In the genomic region with DNA sequence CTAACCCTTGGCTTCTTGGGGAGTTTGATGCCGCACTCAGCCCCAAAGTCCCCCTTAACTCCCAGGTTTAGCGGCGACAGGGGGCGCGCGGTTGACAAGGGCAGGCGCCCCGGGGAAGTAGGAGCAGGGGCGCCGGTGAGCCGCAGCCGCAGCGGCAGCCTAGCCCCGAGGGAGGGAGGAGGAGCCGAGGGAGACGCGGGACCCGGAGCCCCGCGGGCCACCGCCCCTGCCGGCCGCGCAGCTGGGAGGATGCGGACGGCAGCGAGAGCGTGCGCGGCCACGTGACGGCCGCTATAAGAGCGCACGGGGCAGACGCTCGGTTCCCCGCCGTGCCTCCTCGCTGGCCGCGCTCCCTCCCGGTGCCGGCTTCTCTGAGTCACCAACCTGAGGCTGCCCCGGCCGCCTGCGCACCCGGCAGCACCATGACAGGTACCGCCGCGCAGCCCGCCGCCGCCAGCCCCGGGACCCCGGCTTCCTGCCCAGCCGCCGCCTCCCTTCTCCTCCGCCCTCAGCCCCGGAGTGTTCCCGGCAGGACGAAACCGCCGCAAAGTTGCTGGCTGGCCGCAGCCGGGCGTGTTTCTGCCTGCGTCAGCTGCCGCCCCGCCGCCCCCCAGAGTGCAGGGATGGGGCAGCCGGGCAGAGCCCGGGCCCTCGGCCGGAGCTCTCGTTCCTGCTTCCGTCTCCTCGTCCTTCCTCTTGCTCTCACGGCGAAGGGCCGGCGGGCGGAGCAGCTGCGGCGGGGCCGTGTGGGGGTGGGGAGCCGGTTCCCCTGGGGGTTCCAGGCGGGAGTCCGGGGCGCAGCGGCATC, we compare ENCODE assay signal across 8 cellular contexts. TPM values are rescaled to one million over a fixed set of nuclear protein-coding genes. Genes with fewer than 3 reads are reported as not detected.
DNase-seq lines count a peak whose midpoint lies in the region; ATAC-seq and TF ChIP-seq lines count a peak whose summit lies in the region.

A gene (plus strand): TSS at position 322 of the 808 bp plus-strand sequence. CDS start 101 bp downstream, at position 423.

- peak within 1 kb of the TSS; percentile 76 for H3K4me3 Mint-ChIP-seq in activated CD4-positive, alpha-beta T cell treated with anti-CD3 and anti-CD28 coated beads for 36 hours

- peaks cover 20% of the 10 kb centered on the region for H3K4me1 Mint-ChIP-seq in activated CD4-positive, alpha-beta T cell treated with anti-CD3 and anti-CD28 coated beads for 36 hours

- peak within 1 kb of the TSS; percentile 39 for H3K27ac ChIP-seq in cingulate gyrus (ENCODE audit: low read depth, low read length)

- ATAC-seq in HG03064 (IDR thresholded peaks at IDR 0.05; ENCODE audit: low read depth, unreplicated experiment), result peak; percentile 78
- ATAC-seq in activated CD4-positive, alpha-beta T cell treated with anti-CD3 and anti-CD28 coated beads for 36 hours, result peak; percentile 91

- CTCF ChIA-PET in AG04449 (lab: Yijun Ruan, JAX), result interaction anchor here (1.0 to 3.1 kb wide), 7 partner anchors 8 to 342 kb away, joined by 3 to 25 read pairs (median 4); a partner anchor contains a TSS
- CTCF ChIA-PET in activated CD4-positive, alpha-beta T cell treated with anti-CD3 and anti-CD28 coated beads for 36 hours (lab: Charles Lee), result interaction anchor here (0.6 to 1.6 kb wide), 5 partner anchors 10 to 143 kb away, joined by 3 to 7 read pairs (median 4); a partner anchor contains a TSS

- H3K9me3 Mint-ChIP-seq in activated CD4-positive, alpha-beta T cell treated with anti-CD3 and anti-CD28 coated beads for 36 hours (ENCODE audit: low read depth), result no peaks in the 10 kb centered on the region

- H3K4me3 ChIP-seq in AG04449 (ENCODE audit: low read depth, low read length), result peak within 1 kb of the TSS; percentile 71

- peaks cover 8% of the 10 kb centered on the region for H3K36me3 Mint-ChIP-seq in activated CD4-positive, alpha-beta T cell treated with anti-CD3 and anti-CD28 coated beads for 36 hours (ENCODE audit: low read depth)

- peak within 1 kb of the TSS; percentile 83 for H3K27ac Mint-ChIP-seq in activated CD4-positive, alpha-beta T cell treated with anti-CD3 and anti-CD28 coated beads for 36 hours

- TF ChIP-seq POLR2A in GM18526 (IDR thresholded peaks at IDR 0.05; ENCODE audit: extremely low read depth, insufficient read length), result peak; percentile 96

- H3K27me3 Mint-ChIP-seq in activated CD4-positive, alpha-beta T cell treated with anti-CD3 and anti-CD28 coated beads for 36 hours, result no peaks in the 10 kb centered on the region

- DNase-seq in AG04449 (ENCODE audit: low read depth, low spot score) (no peak), NCI-H226 (peak; percentile 68), kidney tubule cell (ENCODE audit: low spot score) (peak; percentile 89)
- DNase-seq in activated CD4-positive, alpha-beta T cell treated with anti-CD3 and anti-CD28 coated beads for 36 hours, result peak; percentile 85
- DNase-seq in stimulated activated CD4-positive, alpha-beta T cell treated with anti-CD3 and anti-CD28 coated beads, Interleukin-1b, Interleukin-23, amount 100 ng/mL, for 4 hours (ENCODE audit: low read depth in 2 of 2), result peak; percentile 64 to 73

- intact Hi-C loops in activated CD4-positive, alpha-beta T cell treated with anti-CD3 and anti-CD28 coated beads for 36 hours (cut with DNase I, micrococcal nuclease), result loop anchor here (1.0 to 5.0 kb wide), 5 partner anchors 51 to 761 kb away; a partner anchor contains a TSS

- TF ChIP-seq CTCF in AG04449 (IDR thresholded peaks at IDR 0.05; ENCODE audit: insufficient read depth, low read length, missing control alignments), result peak; percentile 40

- POLR2A ChIA-PET in AG04449 (lab: Yijun Ruan, JAX), result interaction anchor here (0.7 to 1.7 kb wide), 5 partner anchors 9 to 125 kb away, joined by 3 to 7 read pairs (median 3); no protein-coding TSS in a partner anchor
- POLR2A ChIA-PET in activated CD4-positive, alpha-beta T cell treated with anti-CD3 and anti-CD28 coated beads for 36 hours (lab: Charles Lee), result interaction anchor here (0.6 to 1.2 kb wide), 3 partner anchors 10 to 41 kb away, joined by 3 to 4 read pairs (median 3); no protein-coding TSS in a partner anchor

RNA-seq across cellular contexts. Expression of the gene that starts here (rescaled TPM):
- total RNA-seq in activated CD4-positive, alpha-beta T cell treated with anti-CD3 and anti-CD28 coated beads for 36 hours, result 10 to 100 TPM; 13.3 to 14.0 TPM
